ENCODE assay signal across 8 cellular contexts in genomic region chr3:45659661-45660566, GRCh38. TPM values are rescaled to one million over a fixed set of nuclear protein-coding genes. Genes with fewer than 3 reads are reported as not detected.
A peak's percentile ranks its signal among the peaks of the same experiment; 100 is the strongest.
DNase-seq lines count a peak whose midpoint lies in the region; FAIRE-seq and TF ChIP-seq lines count a peak whose summit lies in the region.

No MANE protein-coding gene starts in this region.

- H3K4me1 ChIP-seq in ovary (ENCODE audit: insufficient read depth): no peaks in the 10 kb centered on the region

- TF ChIP-seq POLR2A in ovary (IDR thresholded peaks at IDR 0.05): no peak

- no peak for TF ChIP-seq EP300 in ovary (IDR thresholded peaks at IDR 0.05)

- H3K27me3 ChIP-seq in ovary: no peaks in the 10 kb centered on the region

- H3K9me3 ChIP-seq in ovary: no peaks in the 10 kb centered on the region

- H3K4me3 ChIP-seq in ovary: no peak overlapping the region

- intact Hi-C loops in ovary (cut with DNase I): loop anchor here in 3 of 4 donors (2.0 to 10.0 kb wide), 4 partner anchors 65 to 433 kb away; partner anchors contain the start of genes LIMD1 (in 1 of the 3) and TMEM158 (in 1 of the 3)

- 50 to 59% (median 52%) methylated on average over 19 of the region's 19 CpGs for WGBS in ovary, 3 donors

- no peak for FAIRE-seq in frontal cortex (lab: Jason Lieb, UNC)

- peak; percentile 61 to 78 (median 61) for TF ChIP-seq CTCF in ovary (IDR thresholded peaks at IDR 0.05)

- H3K27ac ChIP-seq in ovary: no peak overlapping the region

- in situ Hi-C loops in G401 (cut with HindIII; ENCODE audit: low sequenced_read_pairs): loop anchor here (25.0 kb wide), 1 partner anchor 423 kb away; the partner anchor contains the start of gene TMEM158

- DNase-seq in 8988T (peak; percentile 69), G401 (ENCODE audit: low spot score) (peak; percentile 75), NCI-H460 (ENCODE audit: extremely low read depth, low read depth) (peak; percentile 67), frontal cortex (ENCODE audit: low spot score in 2 of 2) (peak; percentile 32 to 74), ovary (peak; percentile 62 to 82 (median 79)), mesenteric fat pad (ENCODE audit: low spot score) (no peak), GM19238 (ENCODE audit: insufficient read length, low spot score) (no peak)
- peak in 3 of 4 experiments; percentile 4 to 13 (median 8) for DNase-seq in activated naive CD4-positive, alpha-beta T cell (lab: John Stamatoyannopoulos, UW)

- H3K36me3 ChIP-seq in ovary: no peaks in the 10 kb centered on the region

RNA-seq across cellular contexts. Expression of gene SACM1L, which starts 29.3 kb away (rescaled TPM):
- 13.7 and 22.2 TPM in 2 replicates for total RNA-seq in G401 (2014; rRNA removed; shearing (Covaris generic))
- 17.8 and 24.3 TPM in 2 replicates for total RNA-seq in NCI-H460 (2014; rRNA removed; shearing (Covaris generic))
- polyA plus RNA-seq in NCI-H460 (2014; cell fraction: nucleus; rRNA removed): 45.8 and 53.5 TPM in 2 replicates
- 34.2 TPM for total RNA-seq in frontal cortex
- total RNA-seq in ovary: 10 to 100 TPM; 25.7 to 47.3 (median 39.6) TPM
- 10 to 100 TPM; 19.0 to 30.5 TPM for polyA plus RNA-seq in ovary
- total RNA-seq in mesenteric fat pad: 45.1 TPM

Comparison
In these comparisons a context has a peak if more than half of its experiments do, and no peak if none do; other contexts are left out.
1. DNase-seq: peak in 8988T (single experiment), G401 (single experiment), NCI-H460 (single experiment), activated naive CD4-positive, alpha-beta T cell (3 of 4), frontal cortex (2 of 2) and ovary (5 of 5); none in mesenteric fat pad (single experiment) and GM19238 (single experiment).